1 cellular context compared by ENCODE assay signal in the genomic region with DNA sequence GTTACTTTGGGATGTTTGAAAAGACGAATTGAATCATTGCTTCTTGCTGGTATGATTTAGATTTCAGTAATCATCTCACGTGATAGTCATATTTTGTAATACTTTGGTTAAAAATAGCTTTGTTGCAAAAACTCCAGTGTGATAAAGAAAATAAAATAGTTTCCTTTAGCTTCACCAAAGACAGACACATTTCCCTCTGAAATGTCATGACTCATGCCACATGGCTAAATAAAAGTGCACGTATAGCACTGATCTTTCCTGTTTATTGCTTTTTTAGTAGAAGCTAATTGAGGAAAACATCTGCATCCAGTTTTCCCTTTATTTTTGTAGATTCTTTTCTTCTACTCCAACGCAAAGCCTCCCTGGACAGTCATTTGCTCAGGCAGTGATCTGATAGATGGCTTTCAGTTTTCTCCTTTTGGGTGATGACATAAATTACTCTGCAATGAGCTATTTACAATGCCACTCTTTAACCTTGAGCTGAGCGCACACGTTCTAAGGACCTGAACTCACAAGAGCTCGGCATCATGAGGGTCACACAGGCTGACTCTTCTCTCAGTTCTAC.
TF ChIP-seq lines count a peak whose summit lies in the region.

No MANE protein-coding gene starts in this region.

TF ChIP-seq in SK-N-SH, 30 proteins besides CTCF, POLR2A, EP300 and RAD21 (continued from another document):
- TF ChIP-seq USF2 (IDR thresholded peaks at IDR 0.05; ENCODE audit: borderline replicate concordance, low read depth, low read length): no peak
- TF ChIP-seq POLR2AphosphoS5 (IDR thresholded peaks at IDR 0.05; ENCODE audit: low read depth, low read length): peak; percentile 45; the same call in 1 of the 2 replicates
- no peak for TF ChIP-seq ELF1 (IDR thresholded peaks at IDR 0.05)
- no peak for TF ChIP-seq RCOR1 (IDR thresholded peaks at IDR 0.05; ENCODE audit: low read length)
- TF ChIP-seq CHD2 (IDR thresholded peaks at IDR 0.05; ENCODE audit: low read length, partially characterized antibody): no peak
- no peak for TF ChIP-seq TAF1 (IDR thresholded peaks at IDR 0.05; ENCODE audit: borderline replicate concordance, low read depth, low read length)
- TF ChIP-seq REST (IDR thresholded peaks at IDR 0.05; ENCODE audit: low read depth, low read length): no peak
- no peak for TF ChIP-seq RFX5 (IDR thresholded peaks at IDR 0.05; ENCODE audit: low read length)
- TF ChIP-seq, protein P1, sequence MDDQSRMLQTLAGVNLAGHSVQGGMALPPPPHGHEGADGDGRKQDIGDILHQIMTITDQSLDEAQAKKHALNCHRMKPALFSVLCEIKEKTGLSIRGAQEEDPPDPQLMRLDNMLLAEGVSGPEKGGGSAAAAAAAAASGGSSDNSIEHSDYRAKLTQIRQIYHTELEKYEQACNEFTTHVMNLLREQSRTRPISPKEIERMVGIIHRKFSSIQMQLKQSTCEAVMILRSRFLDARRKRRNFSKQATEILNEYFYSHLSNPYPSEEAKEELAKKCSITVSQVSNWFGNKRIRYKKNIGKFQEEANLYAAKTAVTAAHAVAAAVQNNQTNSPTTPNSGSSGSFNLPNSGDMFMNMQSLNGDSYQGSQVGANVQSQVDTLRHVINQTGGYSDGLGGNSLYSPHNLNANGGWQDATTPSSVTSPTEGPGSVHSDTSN (IDR thresholded peaks at IDR 0.05): peak; percentile 80
